In the genomic region with DNA sequence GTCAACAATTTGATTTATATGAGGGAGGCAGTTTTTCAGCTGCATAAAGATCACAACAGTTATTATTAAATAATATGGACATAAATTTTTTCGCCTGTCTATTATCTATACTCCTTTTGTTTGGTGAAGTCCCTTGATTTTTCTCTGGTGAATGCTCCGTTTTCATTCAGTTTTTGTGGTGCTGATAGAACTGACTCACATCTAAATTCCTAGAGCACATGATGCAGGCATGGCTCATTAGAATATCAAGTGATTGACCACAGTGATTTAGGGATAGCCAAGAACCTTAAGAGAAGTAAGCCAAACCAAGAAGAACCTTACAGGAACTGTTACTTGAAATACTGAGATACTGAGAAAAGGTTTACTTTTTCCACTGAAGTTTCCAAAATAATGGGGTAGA, we compare ENCODE assay signal across 7 cellular contexts.
"Had no signal": no experiment of that assay in that cellular context is flagged by ENCODE, and none has a peak within 500 bp of the region (broad histone marks: within the 10 kb centered on the region; RNA-seq: fewer than 3 reads in every experiment).

No MANE protein-coding gene starts in this region.

- H3K4me1 Mint-ChIP-seq: H9 had no signal

- FAIRE-seq: H54, HTR-8/SVneo had no signal

- H3K4me3 ChIP-seq: GM23248 had no signal

- DNase-seq: GM23248, GOT3, H9, HCEC 1CT, IMR-90 had no signal

- H2AFZ ChIP-seq: GM23248 had no signal

- H3K27ac ChIP-seq: GM23248 had no signal

- H3K27ac Mint-ChIP-seq: H9 had no signal

- H3K4me3 Mint-ChIP-seq: H9 had no signal

- H3K9ac ChIP-seq: GM23248 had no signal

- H3K9me3 Mint-ChIP-seq: H9 had no signal
